ENCODE assay signal across 25 cellular contexts in genomic region chr16:80447263-80447662, GRCh38.
"Had no signal": no experiment of that assay in that cellular context is flagged by ENCODE, and none has a peak within 500 bp of the region (broad histone marks: within the 10 kb centered on the region; RNA-seq: fewer than 3 reads in every experiment).

No MANE protein-coding gene starts in this region.

- H2AFZ ChIP-seq: neural progenitor cell, parathyroid adenoma had no signal

- H3K27ac ChIP-seq: neural progenitor cell, ovary, parathyroid adenoma, psoas muscle, right lobe of liver, sigmoid colon, stomach, thoracic aorta, thyroid gland, tibial nerve, upper lobe of left lung, uterus had no signal

- H3K4me1 ChIP-seq: neural progenitor cell, parathyroid adenoma, psoas muscle, right lobe of liver, sigmoid colon, stomach, thyroid gland, tibial nerve, upper lobe of left lung, uterus had no signal

- H3K79me2 ChIP-seq: parathyroid adenoma had no signal

- ATAC-seq: natural killer cell; psoas muscle; right cardiac atrium; right lobe of liver; stimulated activated effector memory CD8-positive, alpha-beta T cell treated with anti-CD3 and anti-CD28 coated beads, Interleukin-12 subunit alpha, Interleukin-12 subunit beta, amount 100 ng/mL, for 72 hours; stimulated activated naive B cell treated with anti-CD40 and anti-IgM and Interleukin-4, amounts not matched to agents 10 μg/mL and 1 μg/mL and 100 μg/mL, for 72 hours had no signal

- H3K9me3 ChIP-seq: ovary, psoas muscle, right lobe of liver, sigmoid colon, thoracic aorta, thyroid gland, tibial nerve, upper lobe of left lung, uterus had no signal

- H3K36me3 ChIP-seq: neural progenitor cell, ovary, right lobe of liver, sigmoid colon, stomach, thoracic aorta, thyroid gland, tibial nerve, upper lobe of left lung, uterus had no signal

- H3K9ac ChIP-seq: neural progenitor cell, parathyroid adenoma had no signal

- H3K27me3 ChIP-seq: neural progenitor cell, ovary, right lobe of liver, sigmoid colon, stomach, thyroid gland, tibial nerve, upper lobe of left lung, uterus had no signal

- DNase-seq: natural killer cell; occipital lobe; ovary; posterior cingulate gyrus; psoas muscle; right cardiac atrium; right lobe of liver; sigmoid colon; small intestine; stimulated activated CD4-positive, alpha-beta T cell treated with anti-CD3 and anti-CD28 coated beads, Interleukin-15, amount 100 ng/mL, for 24 hours; stimulated activated CD4-positive, alpha-beta T cell treated with anti-CD3 and anti-CD28 coated beads, Interleukin-2, amount 100 ng/mL, for 24 hours; stimulated activated CD4-positive, alpha-beta T cell treated with anti-CD3 and anti-CD28 coated beads, Interleukin-2, amount 100 ng/mL, for 48 hours; stimulated activated CD4-positive, alpha-beta T cell treated with anti-CD3 and anti-CD28 coated beads, Interleukin-4, amount 100 ng/mL, for 24 hours; stimulated activated naive B cell treated with anti-CD40 and anti-IgM and Interleukin-4, amounts not matched to agents 10 μg/mL and 1 μg/mL and 100 μg/mL, for 72 hours; stimulated activated naive CD4-positive, alpha-beta T cell treated with Interleukin-2 at 50 U/mL for 16 hours; stomach; thyroid gland; trophoblast cell; upper lobe of left lung; uterus had no signal

- H3K4me2 ChIP-seq: neural progenitor cell had no signal

- FAIRE-seq: small intestine had no signal

- H3K4me3 ChIP-seq: neural progenitor cell, ovary, psoas muscle, right lobe of liver, sigmoid colon, stomach, thoracic aorta, thyroid gland, tibial nerve, upper lobe of left lung, uterus had no signal
